In the genomic region with DNA sequence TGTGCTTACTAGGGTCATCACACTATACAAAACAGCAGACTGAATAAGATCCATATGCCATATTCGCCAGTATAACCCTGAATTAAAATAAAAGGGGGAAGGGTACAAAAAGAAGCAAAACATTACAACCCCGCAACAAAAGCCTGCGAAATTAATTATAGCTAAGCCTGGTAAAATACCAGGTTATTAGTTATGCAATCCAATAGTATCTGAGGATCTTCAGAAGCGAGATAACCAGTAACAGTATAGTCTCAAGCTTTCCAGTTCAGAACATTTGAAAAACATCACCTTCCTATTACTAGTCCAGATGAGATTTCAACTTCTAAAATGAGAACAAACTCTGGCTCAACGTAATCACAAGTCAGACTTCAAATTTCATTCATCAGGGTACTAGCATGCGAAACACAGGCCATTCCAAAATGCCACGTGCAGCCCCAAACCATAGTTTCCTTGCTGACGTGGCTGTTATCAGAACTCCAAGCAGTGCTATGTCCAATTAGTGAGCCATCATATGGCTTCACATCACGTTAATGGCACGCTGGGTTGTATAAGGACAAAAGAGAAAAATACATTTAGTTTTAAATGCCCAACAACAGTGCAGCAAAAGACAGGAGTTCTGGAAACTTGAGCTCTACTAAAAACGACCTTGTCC, we compare ENCODE assay signal across 1 cellular context.
A peak's percentile ranks its signal among the peaks of the same experiment; 100 is the strongest.
TF ChIP-seq lines count a peak whose summit lies in the region.

No MANE protein-coding gene starts in this region.

TF ChIP-seq in K562, 482 proteins besides CTCF, POLR2A, EP300 and RAD21 (continued from another document and continues in another):
- TF ChIP-seq PRDM10 (IDR thresholded peaks at IDR 0.05; ENCODE audit: partially characterized antibody) (peak; percentile 9), MYC (IDR thresholded peaks at IDR 0.05; ENCODE audit: low read depth, low read length) (peak; percentile 92), MYC (CRISPR knock-in tag; IDR thresholded peaks at IDR 0.05; ENCODE audit: borderline replicate concordance, low read depth) (no peak), BCOR (IDR thresholded peaks at IDR 0.05) (0 out of 2 replicates have a peak, but pooled peaks have one; percentile 12), C11orf30 (IDR thresholded peaks at IDR 0.05; ENCODE audit: low read depth) (peak; percentile 89), JUN (IDR thresholded peaks at IDR 0.05; ENCODE audit: borderline replicate concordance, low read depth, low read length) (peak; percentile 33; the same call in 1 of the 2 replicates), JUN (CRISPR knock-in tag; IDR thresholded peaks at IDR 0.05; ENCODE audit: borderline replicate concordance) (no peak), CREM (IDR thresholded peaks at IDR 0.05; ENCODE audit: low read depth) (peak; percentile 81), NR2C1 (IDR thresholded peaks at IDR 0.05) (0 out of 2 replicates have a peak, but pooled peaks have one; percentile 31), NR2C1 (tag; IDR thresholded peaks at IDR 0.05) (peak; percentile 29; the same call in 1 of the 2 replicates), CBFA2T3 (IDR thresholded peaks at IDR 0.05) (peak; percentile 33; the same call in 1 of the 2 replicates), FOSL1 (tag; conservative IDR thresholded peaks at IDR 0.05) (peak; percentile 63), GATAD2A (IDR thresholded peaks at IDR 0.05) (peak; percentile 60; the same call in 1 of the 2 replicates), MAX (CRISPR knock-in tag; IDR thresholded peaks at IDR 0.05) (peak; percentile 91), TAF9B (IDR thresholded peaks at IDR 0.05; ENCODE audit: partially characterized antibody) (peak; percentile 49), ZNF197 (CRISPR knock-in tag; IDR thresholded peaks at IDR 0.05; ENCODE audit: low read depth) (no peak), GATA2 (CRISPR knock-in tag; IDR thresholded peaks at IDR 0.05) (0 out of 2 replicates have a peak, but pooled peaks have one; percentile 7), CEBPG (CRISPR knock-in tag; IDR thresholded peaks at IDR 0.05) (no peak), CEBPG (tag; conservative IDR thresholded peaks at IDR 0.05 in 1 of 2, IDR thresholded peaks at IDR 0.05 in 1 of 2) (peak in 1 of 2 experiments; percentile 45; a peak in 2 of 4 replicates), DLX4 (CRISPR knock-in tag; IDR thresholded peaks at IDR 0.05) (no peak), TEAD4 (IDR thresholded peaks at IDR 0.05; ENCODE audit: low read length) (no peak), TEAD4 (CRISPR knock-in tag; IDR thresholded peaks at IDR 0.05; ENCODE audit: borderline replicate concordance) (no peak), ZFX (CRISPR knock-in tag; IDR thresholded peaks at IDR 0.05) (no peak), FOXK2 (conservative IDR thresholded peaks at IDR 0.05 in 1 of 2, IDR thresholded peaks at IDR 0.05 in 1 of 2; ENCODE audit: low read depth in 2 of 2) (peak; percentile 44 to 53; a peak in 1 of 4 replicates), HDAC1 (IDR thresholded peaks at IDR 0.05) (peak in 1 of 2 experiments; percentile 74; a peak in 2 of 4 replicates), ASH1L (IDR thresholded peaks at IDR 0.05; ENCODE audit: borderline replicate concordance, low read depth, partially characterized antibody) (peak; percentile 8), SIN3A (IDR thresholded peaks at IDR 0.05; ENCODE audit: borderline replicate concordance in 2 of 2, control insufficient read depth in 1 of 2, low read depth in 2 of 2, low read length in 2 of 2) (peak in 1 of 2 experiments; percentile 79; a peak in 1 of 4 replicates), NFYB (IDR thresholded peaks at IDR 0.05; ENCODE audit: extremely low read depth, insufficient read length) (no peak), DMBX1 (CRISPR knock-in tag; IDR thresholded peaks at IDR 0.05; ENCODE audit: borderline replicate concordance) (peak; percentile 65; the same call in 1 of the 2 replicates), ARID1B (IDR thresholded peaks at IDR 0.05) (peak; percentile 24), CBFB (CRISPR knock-in tag; IDR thresholded peaks at IDR 0.05) (no peak), ZNF316 (IDR thresholded peaks at IDR 0.05) (peak; percentile 94), ATF7 (IDR thresholded peaks at IDR 0.05) (0 out of 2 replicates have a peak, but pooled peaks have one; percentile 32), TCF3 (CRISPR knock-in tag; IDR thresholded peaks at IDR 0.05) (peak; percentile 41; the same call in 1 of the 2 replicates), CXXC5 (CRISPR knock-in tag; IDR thresholded peaks at IDR 0.05) (peak; percentile 45; the same call in 1 of the 2 replicates)
- TF ChIP-seq, protein P1, sequence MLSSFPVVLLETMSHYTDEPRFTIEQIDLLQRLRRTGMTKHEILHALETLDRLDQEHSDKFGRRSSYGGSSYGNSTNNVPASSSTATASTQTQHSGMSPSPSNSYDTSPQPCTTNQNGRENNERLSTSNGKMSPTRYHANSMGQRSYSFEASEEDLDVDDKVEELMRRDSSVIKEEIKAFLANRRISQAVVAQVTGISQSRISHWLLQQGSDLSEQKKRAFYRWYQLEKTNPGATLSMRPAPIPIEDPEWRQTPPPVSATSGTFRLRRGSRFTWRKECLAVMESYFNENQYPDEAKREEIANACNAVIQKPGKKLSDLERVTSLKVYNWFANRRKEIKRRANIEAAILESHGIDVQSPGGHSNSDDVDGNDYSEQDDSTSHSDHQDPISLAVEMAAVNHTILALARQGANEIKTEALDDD (IDR thresholded peaks at IDR 0.05) = peak; percentile 60
- TF ChIP-seq, protein P2, sequence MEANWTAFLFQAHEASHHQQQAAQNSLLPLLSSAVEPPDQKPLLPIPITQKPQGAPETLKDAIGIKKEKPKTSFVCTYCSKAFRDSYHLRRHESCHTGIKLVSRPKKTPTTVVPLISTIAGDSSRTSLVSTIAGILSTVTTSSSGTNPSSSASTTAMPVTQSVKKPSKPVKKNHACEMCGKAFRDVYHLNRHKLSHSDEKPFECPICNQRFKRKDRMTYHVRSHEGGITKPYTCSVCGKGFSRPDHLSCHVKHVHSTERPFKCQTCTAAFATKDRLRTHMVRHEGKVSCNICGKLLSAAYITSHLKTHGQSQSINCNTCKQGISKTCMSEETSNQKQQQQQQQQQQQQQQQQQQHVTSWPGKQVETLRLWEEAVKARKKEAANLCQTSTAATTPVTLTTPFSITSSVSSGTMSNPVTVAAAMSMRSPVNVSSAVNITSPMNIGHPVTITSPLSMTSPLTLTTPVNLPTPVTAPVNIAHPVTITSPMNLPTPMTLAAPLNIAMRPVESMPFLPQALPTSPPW (CRISPR knock-in tag; IDR thresholded peaks at IDR 0.05) = no peak
- TF ChIP-seq, protein P3, sequence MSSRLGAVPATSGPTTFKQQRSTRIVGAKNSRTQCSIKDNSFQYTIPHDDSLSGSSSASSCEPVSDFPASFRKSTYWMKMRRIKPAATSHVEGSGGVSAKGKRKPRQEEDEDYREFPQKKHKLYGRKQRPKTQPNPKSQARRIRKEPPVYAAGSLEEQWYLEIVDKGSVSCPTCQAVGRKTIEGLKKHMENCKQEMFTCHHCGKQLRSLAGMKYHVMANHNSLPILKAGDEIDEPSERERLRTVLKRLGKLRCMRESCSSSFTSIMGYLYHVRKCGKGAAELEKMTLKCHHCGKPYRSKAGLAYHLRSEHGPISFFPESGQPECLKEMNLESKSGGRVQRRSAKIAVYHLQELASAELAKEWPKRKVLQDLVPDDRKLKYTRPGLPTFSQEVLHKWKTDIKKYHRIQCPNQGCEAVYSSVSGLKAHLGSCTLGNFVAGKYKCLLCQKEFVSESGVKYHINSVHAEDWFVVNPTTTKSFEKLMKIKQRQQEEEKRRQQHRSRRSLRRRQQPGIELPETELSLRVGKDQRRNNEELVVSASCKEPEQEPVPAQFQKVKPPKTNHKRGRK (tag; IDR thresholded peaks at IDR 0.05) = 0 out of 2 replicates have a peak, but pooled peaks have one; percentile 7
- TF ChIP-seq, protein P4, sequence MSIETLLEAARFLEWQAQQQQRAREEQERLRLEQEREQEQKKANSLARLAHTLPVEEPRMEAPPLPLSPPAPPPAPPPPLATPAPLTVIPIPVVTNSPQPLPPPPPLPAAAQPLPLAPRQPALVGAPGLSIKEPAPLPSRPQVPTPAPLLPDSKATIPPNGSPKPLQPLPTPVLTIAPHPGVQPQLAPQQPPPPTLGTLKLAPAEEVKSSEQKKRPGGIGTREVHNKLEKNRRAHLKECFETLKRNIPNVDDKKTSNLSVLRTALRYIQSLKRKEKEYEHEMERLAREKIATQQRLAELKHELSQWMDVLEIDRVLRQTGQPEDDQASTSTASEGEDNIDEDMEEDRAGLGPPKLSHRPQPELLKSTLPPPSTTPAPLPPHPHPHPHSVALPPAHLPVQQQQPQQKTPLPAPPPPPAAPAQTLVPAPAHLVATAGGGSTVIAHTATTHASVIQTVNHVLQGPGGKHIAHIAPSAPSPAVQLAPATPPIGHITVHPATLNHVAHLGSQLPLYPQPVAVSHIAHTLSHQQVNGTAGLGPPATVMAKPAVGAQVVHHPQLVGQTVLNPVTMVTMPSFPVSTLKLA (conservative IDR thresholded peaks at IDR 0.05) = peak; percentile 95 to 96
